In genomic region chr11:64008283-64008931, GRCh38 we compare ENCODE assay signal across 1 cellular context.
TF ChIP-seq lines count a peak whose summit lies in the region.

No MANE protein-coding gene starts in this region.

TF ChIP-seq in HepG2, 621 proteins besides CTCF, POLR2A, EP300 and RAD21:
- TF ChIP-seq HNRNPUL1 (IDR thresholded peaks at IDR 0.05; ENCODE audit: low read depth, low read length) (no peak), HOXA7 (CRISPR knock-in tag; IDR thresholded peaks at IDR 0.05) (no peak), ZBTB33 (CRISPR knock-in tag; IDR thresholded peaks at IDR 0.05) (peak; percentile 40; the same call in 1 of the 2 replicates), TOPORS (CRISPR knock-in tag; IDR thresholded peaks at IDR 0.05) (0 out of 2 replicates have a peak, but pooled peaks have one; percentile 11), PTBP1 (IDR thresholded peaks at IDR 0.05; ENCODE audit: low read depth, low read length, poor library complexity, severe bottlenecking) (peak; percentile 31), KDM1A (CRISPR knock-in tag; IDR thresholded peaks at IDR 0.05) (peak; percentile 14; the same call in 1 of the 2 replicates), ZNF30 (CRISPR knock-in tag; IDR thresholded peaks at IDR 0.05) (0 out of 2 replicates have a peak, but pooled peaks have one; percentile 7), ZMYM3 (CRISPR knock-in tag; IDR thresholded peaks at IDR 0.05) (peak; percentile 76), CBFB (CRISPR knock-in tag; IDR thresholded peaks at IDR 0.05) (0 out of 2 replicates have a peak, but pooled peaks have one; percentile 29), REPIN1 (CRISPR knock-in tag; IDR thresholded peaks at IDR 0.05; ENCODE audit: borderline replicate concordance, low read depth) (0 out of 2 replicates have a peak, but pooled peaks have one; percentile 4), PCBP1 (IDR thresholded peaks at IDR 0.05; ENCODE audit: borderline replicate concordance, low read depth, low read length) (peak; percentile 5; the same call in 1 of the 2 replicates)
- TF ChIP-seq, protein P1, sequence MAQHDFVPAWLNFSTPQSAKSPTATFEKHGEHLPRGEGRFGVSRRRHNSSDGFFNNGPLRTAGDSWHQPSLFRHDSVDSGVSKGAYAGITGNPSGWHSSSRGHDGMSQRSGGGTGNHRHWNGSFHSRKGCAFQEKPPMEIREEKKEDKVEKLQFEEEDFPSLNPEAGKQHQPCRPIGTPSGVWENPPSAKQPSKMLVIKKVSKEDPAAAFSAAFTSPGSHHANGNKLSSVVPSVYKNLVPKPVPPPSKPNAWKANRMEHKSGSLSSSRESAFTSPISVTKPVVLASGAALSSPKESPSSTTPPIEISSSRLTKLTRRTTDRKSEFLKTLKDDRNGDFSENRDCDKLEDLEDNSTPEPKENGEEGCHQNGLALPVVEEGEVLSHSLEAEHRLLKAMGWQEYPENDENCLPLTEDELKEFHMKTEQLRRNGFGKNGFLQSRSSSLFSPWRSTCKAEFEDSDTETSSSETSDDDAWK (CRISPR knock-in tag; IDR thresholded peaks at IDR 0.05) = no peak
